In the genomic region with DNA sequence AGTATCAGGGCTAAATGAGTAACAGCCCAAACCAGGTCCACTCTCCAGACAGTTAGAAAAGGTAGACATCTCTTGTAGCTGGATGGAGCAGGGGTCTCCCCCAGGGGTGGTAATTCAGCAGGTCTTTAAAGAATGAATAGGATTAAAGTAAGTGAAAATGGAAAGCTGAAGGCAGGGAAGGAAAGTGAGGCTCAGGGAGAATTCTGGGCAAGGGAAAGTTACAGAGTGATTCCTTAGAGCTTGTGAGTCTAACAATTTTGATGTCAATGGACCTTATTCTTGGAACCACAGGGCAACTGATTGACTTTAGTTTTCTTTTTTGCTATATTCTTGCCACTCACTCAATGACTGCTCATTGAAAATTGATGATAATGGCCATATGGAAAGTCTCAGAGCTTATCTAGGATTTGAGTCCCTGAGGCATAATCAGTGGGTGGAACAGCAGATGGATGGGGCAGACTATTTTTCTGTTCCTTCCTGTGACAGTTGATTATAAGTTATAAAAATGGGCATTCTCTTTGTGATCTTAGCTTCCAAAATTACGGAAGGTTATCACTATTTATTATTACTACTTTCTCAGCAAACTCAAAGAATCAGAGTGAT, we compare ENCODE assay signal across 18 cellular contexts.
DNase-seq lines count a peak whose midpoint lies in the region; ATAC-seq and TF ChIP-seq lines count a peak whose summit lies in the region.
"Had no signal": no experiment of that assay in that cellular context is flagged by ENCODE, and none has a peak within 500 bp of the region (broad histone marks: within the 10 kb centered on the region; RNA-seq: fewer than 3 reads in every experiment).

No MANE protein-coding gene starts in this region.

- peaks cover 48 to 60% of the 10 kb centered on the region in 2 donors for H3K4me1 Mint-ChIP-seq in effector memory CD8-positive, alpha-beta T cell (ENCODE audit: low read depth in 2 of 2)

- H3K9me3 ChIP-seq in heart left ventricle (no peaks in the 10 kb centered on the region), right atrium auricular region (no peaks in the 10 kb centered on the region), left lung (no peaks in the 10 kb centered on the region), transverse colon (no peaks in the 10 kb centered on the region)
- H3K9me3 ChIP-seq: body of pancreas, pancreas, thoracic aorta had no signal

- no peaks in the 10 kb centered on the region for H3K27me3 Mint-ChIP-seq in effector memory CD8-positive, alpha-beta T cell

- TF ChIP-seq CTCF in heart left ventricle (IDR thresholded peaks at IDR 0.05) (no peak), right atrium auricular region (IDR thresholded peaks at IDR 0.05) (no peak), left lung (IDR thresholded peaks at IDR 0.05) (no peak), transverse colon (IDR thresholded peaks at IDR 0.05) (no peak), dorsolateral prefrontal cortex (IDR thresholded peaks at IDR 0.05 in 54 of 56, conservative IDR thresholded peaks at IDR 0.05 in 2 of 56; ENCODE audit: low read depth in 1 of 56, partially characterized antibody in 56 of 56) (no peak)

- no peak overlapping the region for H3K4me3 Mint-ChIP-seq in effector memory CD8-positive, alpha-beta T cell

- WGBS in heart left ventricle, 4 donors, result 37 to 56% (median 47%) methylated on average over 1 of the region's 1 CpG
- WGBS in transverse colon (ENCODE audit: low coverage in 1 of 2), 2 donors, result 59 to 63% methylated on average over 1 of the region's 1 CpG

- H3K36me3 ChIP-seq in heart left ventricle, result no peaks in the 10 kb centered on the region
- H3K36me3 ChIP-seq in right atrium auricular region, result no peaks in the 10 kb centered on the region
- no peaks in the 10 kb centered on the region for H3K36me3 ChIP-seq in left lung
- no peaks in the 10 kb centered on the region for H3K36me3 ChIP-seq in transverse colon
- H3K36me3 ChIP-seq: pancreas, thoracic aorta had no signal

- DNase-seq in heart left ventricle, result no peak
- DNase-seq in right atrium auricular region (ENCODE audit: low spot score), result no peak
- DNase-seq in RPMI7951 (ENCODE audit: low read depth), result peak; percentile 37
- no peak for DNase-seq in left lung
- DNase-seq in transverse colon, result no peak
- no peak for DNase-seq in stimulated activated CD4-positive, alpha-beta T cell treated with anti-CD3 and anti-CD28 coated beads, Interleukin-1b, Interleukin-23, amount 100 ng/mL, for 48 hours
- DNase-seq in effector memory CD8-positive, alpha-beta T cell, result no peak
- no peak for DNase-seq in dorsolateral prefrontal cortex
- DNase-seq: body of pancreas; DMS79 treated with DMSO at 0.1 percent for 48 hours; effector CD4-positive, alpha-beta T cell; foreskin fibroblast; mesendoderm; NCI-H1105 treated with DMSO at 0.1 percent for 48 hours; pancreas; stimulated activated CD4-positive, alpha-beta T cell treated with anti-CD3 and anti-CD28 coated beads, Interleukin-12 subunit alpha, Interleukin-12 subunit beta, amount 100 ng/mL, for 4 hours; T-helper 9 cell had no signal

- no peaks in the 10 kb centered on the region for H3K9me3 Mint-ChIP-seq in effector memory CD8-positive, alpha-beta T cell

- ATAC-seq in heart left ventricle (no peak), left lung (no peak)
- ATAC-seq in effector memory CD8-positive, alpha-beta T cell (replicated peaks), result no peak
- ATAC-seq: body of pancreas had no signal

- TF ChIP-seq POLR2A in heart left ventricle (IDR thresholded peaks at IDR 0.05) (no peak), transverse colon (IDR thresholded peaks at IDR 0.05) (no peak)

- no peaks in the 10 kb centered on the region for H3K27me3 ChIP-seq in heart left ventricle
- no peaks in the 10 kb centered on the region for H3K27me3 ChIP-seq in right atrium auricular region
- no peaks in the 10 kb centered on the region for H3K27me3 ChIP-seq in left lung
- H3K27me3 ChIP-seq in transverse colon, result no peaks in the 10 kb centered on the region
- H3K27me3 ChIP-seq in dorsolateral prefrontal cortex, result no peaks in the 10 kb centered on the region
- H3K27me3 ChIP-seq: body of pancreas, pancreas had no signal

- H3K27ac ChIP-seq in heart left ventricle (peak overlapping the region in 8 of 12 donors; percentile 1 to 49 (median 38)), right atrium auricular region (no peak overlapping the region), left lung (peak overlapping the region; percentile 1 to 3), transverse colon (peak overlapping the region in 3 of 4 donors; percentile 15 to 60 (median 43)), dorsolateral prefrontal cortex (peak overlapping the region in 1 of 59 donors; percentile 4)
- H3K27ac ChIP-seq: body of pancreas, pancreas, thoracic aorta had no signal

- H3K4me1 ChIP-seq in heart left ventricle (peaks cover 0 to 67% (median 47%) of the 10 kb centered on the region in 12 donors), right atrium auricular region (peaks cover 0 to 44% of the 10 kb centered on the region in 2 donors), left lung (peaks cover 3 to 36% of the 10 kb centered on the region in 2 donors), transverse colon (peaks cover 0 to 36% (median 8%) of the 10 kb centered on the region in 4 donors)

- H3K4me3 ChIP-seq in heart left ventricle, result no peak overlapping the region
- H3K4me3 ChIP-seq in right atrium auricular region, result no peak overlapping the region
- no peak overlapping the region for H3K4me3 ChIP-seq in left lung
- no peak overlapping the region for H3K4me3 ChIP-seq in transverse colon
- no peak overlapping the region for H3K4me3 ChIP-seq in dorsolateral prefrontal cortex
- H3K4me3 ChIP-seq: body of pancreas, pancreas, thoracic aorta had no signal

- intact Hi-C loops in heart left ventricle (cut with DNase I) (no loop called here), left lung (cut with DNase I) (no loop called here), transverse colon (cut with DNase I; ENCODE audit: low total_unique reads) (no loop called here), dorsolateral prefrontal cortex (cut with DNase I) (no loop called here)

- in situ Hi-C loops in transverse colon (cut with MboI; ENCODE audit: low pct_ligation_motif_present in 1 of 4, low pct_unique_long_range_greater_than_20kb in 1 of 4, low sequenced_read_pairs in 3 of 4), result no loop called here

- H3K36me3 Mint-ChIP-seq in effector memory CD8-positive, alpha-beta T cell (ENCODE audit: insufficient read depth), result no peaks in the 10 kb centered on the region

- TF ChIP-seq EP300 in transverse colon (IDR thresholded peaks at IDR 0.05; ENCODE audit: low read depth), result no peak

- H3K27ac Mint-ChIP-seq in effector memory CD8-positive, alpha-beta T cell, result peak overlapping the region in 1 of 2 donors; percentile 1

Comparison
In these comparisons a context has a peak if more than half of its experiments do, and no peak if none do; other contexts are left out.
1. H3K27ac ChIP-seq: peak in heart left ventricle (8 of 12), left lung (2 of 2) and transverse colon (3 of 4); none in right atrium auricular region (0 of 2).